Comparison of ENCODE assay signal across 8 cellular contexts in genomic region chr4:67198757-67199156, GRCh38.
A peak's percentile ranks its signal among the peaks of the same experiment; 100 is the strongest.
DNase-seq lines count a peak whose midpoint lies in the region; ATAC-seq, FAIRE-seq and TF ChIP-seq lines count a peak whose summit lies in the region.

No MANE protein-coding gene starts in this region.

- no peak overlapping the region for H3K4ac ChIP-seq in mesenchymal stem cell (ENCODE audit: low read depth in 1 of 2, low read length in 2 of 2)

- H2BK5ac ChIP-seq in mesenchymal stem cell (ENCODE audit: low read depth, low read length, poor library complexity, severe bottlenecking): no peak overlapping the region

- no peak overlapping the region for H3K4me3 ChIP-seq in WERI-Rb-1 (ENCODE audit: low read depth, low read length)
- no peak overlapping the region for H3K4me3 ChIP-seq in mesenchymal stem cell (ENCODE audit: insufficient read depth in 1 of 2, low read depth in 1 of 2, low read length in 2 of 2)

- TF ChIP-seq POLR2A in GM12892 (IDR thresholded peaks at IDR 0.05; ENCODE audit: low read depth, low read length): no peak

- H4K91ac ChIP-seq in mesenchymal stem cell (ENCODE audit: low read length): no peak overlapping the region

- no peak overlapping the region for H2BK120ac ChIP-seq in mesenchymal stem cell (ENCODE audit: low read depth, low read length)

- H3K9me3 ChIP-seq in WERI-Rb-1 (ENCODE audit: severe bottlenecking): no peaks in the 10 kb centered on the region
- no peaks in the 10 kb centered on the region for H3K9me3 ChIP-seq in mesenchymal stem cell (ENCODE audit: control insufficient read depth, low read length)

- no peaks in the 10 kb centered on the region for H3K79me1 ChIP-seq in mesenchymal stem cell (replicated peaks; ENCODE audit: low read length, poor library complexity, severe bottlenecking)

- H3K27ac ChIP-seq in WERI-Rb-1: no peak overlapping the region
- no peak overlapping the region for H3K27ac ChIP-seq in mesenchymal stem cell (ENCODE audit: low read length, poor library complexity, severe bottlenecking)

- DNase-seq in Kasumi-1 (lab: John Stamatoyannopoulos, UW): peak; percentile 56 to 77
- DNase-seq in WERI-Rb-1: peak; percentile 30
- peak; percentile 57 for DNase-seq in mesenchymal stem cell
- no peak for DNase-seq in naive thymus-derived CD8-positive, alpha-beta T cell
- DNase-seq in GM12892 (ENCODE audit: insufficient read length): no peak
- DNase-seq in posterior cingulate gyrus: no peak
- no peak for DNase-seq in stimulated activated CD4-positive, alpha-beta T cell treated with anti-CD3 and anti-CD28 coated beads, Interleukin-4, amount 100 ng/mL, for 24 hours

- no peaks in the 10 kb centered on the region for H3K4me1 Mint-ChIP-seq in naive thymus-derived CD8-positive, alpha-beta T cell

- intact Hi-C loops in posterior cingulate gyrus (cut with DNase I): no loop called here

- no peak overlapping the region for H3K4me3 Mint-ChIP-seq in naive thymus-derived CD8-positive, alpha-beta T cell

- no peak for FAIRE-seq in GM12892 (lab: Jason Lieb, UNC)

- no peak overlapping the region for H3K4me2 ChIP-seq in mesenchymal stem cell (ENCODE audit: low read length, poor library complexity, severe bottlenecking)

- no peak overlapping the region for H2BK15ac ChIP-seq in mesenchymal stem cell (ENCODE audit: low read depth, poor library complexity, severe bottlenecking)

- no peak overlapping the region for H3K14ac ChIP-seq in mesenchymal stem cell (ENCODE audit: low read length in 2 of 2)

- H2BK12ac ChIP-seq in mesenchymal stem cell (ENCODE audit: low read length in 2 of 2): no peak overlapping the region

- ATAC-seq in GM18502 (IDR thresholded peaks at IDR 0.05; ENCODE audit: poor library complexity, unreplicated experiment): peak; percentile 66
- ATAC-seq in naive thymus-derived CD8-positive, alpha-beta T cell: no peak

- H3K9ac ChIP-seq in mesenchymal stem cell (ENCODE audit: low read length): no peak overlapping the region

- no peaks in the 10 kb centered on the region for H3K27me3 Mint-ChIP-seq in naive thymus-derived CD8-positive, alpha-beta T cell

- H3K18ac ChIP-seq in mesenchymal stem cell (ENCODE audit: low read depth in 1 of 2, low read length in 2 of 2): no peak overlapping the region

- peaks cover 0 to 5% (median 0%) of the 10 kb centered on the region in 9 donors for H3K9me3 Mint-ChIP-seq in naive thymus-derived CD8-positive, alpha-beta T cell

- no peak overlapping the region for H2AFZ ChIP-seq in mesenchymal stem cell (ENCODE audit: low read depth, low read length)

- no peaks in the 10 kb centered on the region for H3K36me3 Mint-ChIP-seq in naive thymus-derived CD8-positive, alpha-beta T cell

- no peak overlapping the region for H4K8ac ChIP-seq in mesenchymal stem cell (ENCODE audit: low read length)

- no peak overlapping the region for H3K27ac Mint-ChIP-seq in naive thymus-derived CD8-positive, alpha-beta T cell

- no peaks in the 10 kb centered on the region for H3K27me3 ChIP-seq in WERI-Rb-1 (ENCODE audit: insufficient read depth, low read depth, severe bottlenecking)
- no peaks in the 10 kb centered on the region for H3K27me3 ChIP-seq in mesenchymal stem cell (ENCODE audit: control insufficient read depth in 1 of 2, insufficient read depth in 1 of 2, low read length in 2 of 2)

- no peak overlapping the region for H3K23ac ChIP-seq in mesenchymal stem cell (ENCODE audit: low read length in 2 of 2)

- 0% methylated on average over 2 of the region's 2 CpGs for WGBS in mesenchymal stem cell

- POLR2A ChIA-PET in naive thymus-derived CD8-positive, alpha-beta T cell (lab: Charles Lee): no interaction called here

- no peaks in the 10 kb centered on the region for H3K36me3 ChIP-seq in WERI-Rb-1
- no peaks in the 10 kb centered on the region for H3K36me3 ChIP-seq in mesenchymal stem cell (ENCODE audit: control insufficient read depth in 1 of 2, insufficient read depth in 2 of 2, low read depth in 1 of 2, low read length in 2 of 2)

- peak; percentile 49 for TF ChIP-seq CTCF in WERI-Rb-1 (IDR thresholded peaks at IDR 0.05; ENCODE audit: low read depth, low read length)

- no peaks in the 10 kb centered on the region for H3K4me1 ChIP-seq in mesenchymal stem cell (ENCODE audit: control insufficient read depth, insufficient read depth, low read depth, low read length)

- no peak overlapping the region for H2AK5ac ChIP-seq in mesenchymal stem cell (ENCODE audit: low read length, severe bottlenecking)

Comparison
In these comparisons a context has a peak if more than half of its experiments do, and no peak if none do; other contexts are left out.
1. DNase-seq: peak in Kasumi-1 (2 of 2), WERI-Rb-1 (single experiment) and mesenchymal stem cell (single experiment); none in naive thymus-derived CD8-positive, alpha-beta T cell (0 of 10), GM12892 (single experiment), posterior cingulate gyrus (0 of 10) and stimulated activated CD4-positive, alpha-beta T cell treated with anti-CD3 and anti-CD28 coated beads, Interleukin-4, amount 100 ng/mL, for 24 hours (single experiment).